ENCODE assay signal across 1 cellular context in the genomic region with DNA sequence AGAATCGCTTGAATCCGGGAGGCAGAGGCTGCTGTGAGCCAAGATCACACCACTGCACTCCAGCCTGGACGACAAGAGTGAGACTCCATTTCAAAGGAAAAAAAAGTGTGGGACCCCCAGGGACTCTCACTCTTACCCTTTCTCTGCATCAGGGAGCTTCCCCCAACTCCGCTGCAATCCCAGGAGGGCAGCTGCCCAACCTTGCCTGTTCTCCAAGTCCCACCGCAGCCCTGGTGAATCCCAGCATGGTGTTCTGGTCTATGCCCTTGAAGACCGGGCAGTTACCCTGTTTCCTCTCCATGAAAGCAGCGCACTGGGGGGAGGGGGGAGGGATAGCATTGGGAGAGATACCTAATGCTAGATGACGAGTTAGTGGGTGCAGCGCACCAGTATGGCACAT.
TF ChIP-seq lines count a peak whose summit lies in the region.

No MANE protein-coding gene starts in this region.

TF ChIP-seq in WTC11, 78 proteins besides CTCF, POLR2A, EP300 and RAD21:
- TF ChIP-seq, protein P1, sequence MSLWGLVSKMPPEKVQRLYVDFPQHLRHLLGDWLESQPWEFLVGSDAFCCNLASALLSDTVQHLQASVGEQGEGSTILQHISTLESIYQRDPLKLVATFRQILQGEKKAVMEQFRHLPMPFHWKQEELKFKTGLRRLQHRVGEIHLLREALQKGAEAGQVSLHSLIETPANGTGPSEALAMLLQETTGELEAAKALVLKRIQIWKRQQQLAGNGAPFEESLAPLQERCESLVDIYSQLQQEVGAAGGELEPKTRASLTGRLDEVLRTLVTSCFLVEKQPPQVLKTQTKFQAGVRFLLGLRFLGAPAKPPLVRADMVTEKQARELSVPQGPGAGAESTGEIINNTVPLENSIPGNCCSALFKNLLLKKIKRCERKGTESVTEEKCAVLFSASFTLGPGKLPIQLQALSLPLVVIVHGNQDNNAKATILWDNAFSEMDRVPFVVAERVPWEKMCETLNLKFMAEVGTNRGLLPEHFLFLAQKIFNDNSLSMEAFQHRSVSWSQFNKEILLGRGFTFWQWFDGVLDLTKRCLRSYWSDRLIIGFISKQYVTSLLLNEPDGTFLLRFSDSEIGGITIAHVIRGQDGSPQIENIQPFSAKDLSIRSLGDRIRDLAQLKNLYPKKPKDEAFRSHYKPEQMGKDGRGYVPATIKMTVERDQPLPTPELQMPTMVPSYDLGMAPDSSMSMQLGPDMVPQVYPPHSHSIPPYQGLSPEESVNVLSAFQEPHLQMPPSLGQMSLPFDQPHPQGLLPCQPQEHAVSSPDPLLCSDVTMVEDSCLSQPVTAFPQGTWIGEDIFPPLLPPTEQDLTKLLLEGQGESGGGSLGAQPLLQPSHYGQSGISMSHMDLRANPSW (CRISPR knock-in tag; conservative IDR thresholded peaks at IDR 0.05; ENCODE audit: low read depth) = no peak
- no peak for TF ChIP-seq ZNF671 (CRISPR knock-in tag; IDR thresholded peaks at IDR 0.05)
- TF ChIP-seq, protein P2, sequence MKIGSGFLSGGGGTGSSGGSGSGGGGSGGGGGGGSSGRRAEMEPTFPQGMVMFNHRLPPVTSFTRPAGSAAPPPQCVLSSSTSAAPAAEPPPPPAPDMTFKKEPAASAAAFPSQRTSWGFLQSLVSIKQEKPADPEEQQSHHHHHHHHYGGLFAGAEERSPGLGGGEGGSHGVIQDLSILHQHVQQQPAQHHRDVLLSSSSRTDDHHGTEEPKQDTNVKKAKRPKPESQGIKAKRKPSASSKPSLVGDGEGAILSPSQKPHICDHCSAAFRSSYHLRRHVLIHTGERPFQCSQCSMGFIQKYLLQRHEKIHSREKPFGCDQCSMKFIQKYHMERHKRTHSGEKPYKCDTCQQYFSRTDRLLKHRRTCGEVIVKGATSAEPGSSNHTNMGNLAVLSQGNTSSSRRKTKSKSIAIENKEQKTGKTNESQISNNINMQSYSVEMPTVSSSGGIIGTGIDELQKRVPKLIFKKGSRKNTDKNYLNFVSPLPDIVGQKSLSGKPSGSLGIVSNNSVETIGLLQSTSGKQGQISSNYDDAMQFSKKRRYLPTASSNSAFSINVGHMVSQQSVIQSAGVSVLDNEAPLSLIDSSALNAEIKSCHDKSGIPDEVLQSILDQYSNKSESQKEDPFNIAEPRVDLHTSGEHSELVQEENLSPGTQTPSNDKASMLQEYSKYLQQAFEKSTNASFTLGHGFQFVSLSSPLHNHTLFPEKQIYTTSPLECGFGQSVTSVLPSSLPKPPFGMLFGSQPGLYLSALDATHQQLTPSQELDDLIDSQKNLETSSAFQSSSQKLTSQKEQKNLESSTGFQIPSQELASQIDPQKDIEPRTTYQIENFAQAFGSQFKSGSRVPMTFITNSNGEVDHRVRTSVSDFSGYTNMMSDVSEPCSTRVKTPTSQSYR (CRISPR knock-in tag; IDR thresholded peaks at IDR 0.05) = peak; percentile 20; the same call in 1 of the 2 replicates
- TF ChIP-seq, protein P3, sequence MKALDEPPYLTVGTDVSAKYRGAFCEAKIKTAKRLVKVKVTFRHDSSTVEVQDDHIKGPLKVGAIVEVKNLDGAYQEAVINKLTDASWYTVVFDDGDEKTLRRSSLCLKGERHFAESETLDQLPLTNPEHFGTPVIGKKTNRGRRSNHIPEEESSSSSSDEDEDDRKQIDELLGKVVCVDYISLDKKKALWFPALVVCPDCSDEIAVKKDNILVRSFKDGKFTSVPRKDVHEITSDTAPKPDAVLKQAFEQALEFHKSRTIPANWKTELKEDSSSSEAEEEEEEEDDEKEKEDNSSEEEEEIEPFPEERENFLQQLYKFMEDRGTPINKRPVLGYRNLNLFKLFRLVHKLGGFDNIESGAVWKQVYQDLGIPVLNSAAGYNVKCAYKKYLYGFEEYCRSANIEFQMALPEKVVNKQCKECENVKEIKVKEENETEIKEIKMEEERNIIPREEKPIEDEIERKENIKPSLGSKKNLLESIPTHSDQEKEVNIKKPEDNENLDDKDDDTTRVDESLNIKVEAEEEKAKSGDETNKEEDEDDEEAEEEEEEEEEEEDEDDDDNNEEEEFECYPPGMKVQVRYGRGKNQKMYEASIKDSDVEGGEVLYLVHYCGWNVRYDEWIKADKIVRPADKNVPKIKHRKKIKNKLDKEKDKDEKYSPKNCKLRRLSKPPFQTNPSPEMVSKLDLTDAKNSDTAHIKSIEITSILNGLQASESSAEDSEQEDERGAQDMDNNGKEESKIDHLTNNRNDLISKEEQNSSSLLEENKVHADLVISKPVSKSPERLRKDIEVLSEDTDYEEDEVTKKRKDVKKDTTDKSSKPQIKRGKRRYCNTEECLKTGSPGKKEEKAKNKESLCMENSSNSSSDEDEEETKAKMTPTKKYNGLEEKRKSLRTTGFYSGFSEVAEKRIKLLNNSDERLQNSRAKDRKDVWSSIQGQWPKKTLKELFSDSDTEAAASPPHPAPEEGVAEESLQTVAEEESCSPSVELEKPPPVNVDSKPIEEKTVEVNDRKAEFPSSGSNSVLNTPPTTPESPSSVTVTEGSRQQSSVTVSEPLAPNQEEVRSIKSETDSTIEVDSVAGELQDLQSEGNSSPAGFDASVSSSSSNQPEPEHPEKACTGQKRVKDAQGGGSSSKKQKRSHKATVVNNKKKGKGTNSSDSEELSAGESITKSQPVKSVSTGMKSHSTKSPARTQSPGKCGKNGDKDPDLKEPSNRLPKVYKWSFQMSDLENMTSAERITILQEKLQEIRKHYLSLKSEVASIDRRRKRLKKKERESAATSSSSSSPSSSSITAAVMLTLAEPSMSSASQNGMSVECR (CRISPR knock-in tag; IDR thresholded peaks at IDR 0.05; ENCODE audit: borderline replicate concordance) = no peak
- no peak for TF ChIP-seq ZNF263 (CRISPR knock-in tag; IDR thresholded peaks at IDR 0.05; ENCODE audit: low read depth)
- TF ChIP-seq ZNF423 (CRISPR knock-in tag; IDR thresholded peaks at IDR 0.05) = peak; percentile 9; the same call in 1 of the 2 replicates
- 0 out of 2 replicates have a peak, but pooled peaks have one; percentile 4 for TF ChIP-seq EMX1 (CRISPR knock-in tag; IDR thresholded peaks at IDR 0.05)
- no peak for TF ChIP-seq ATF1 (CRISPR knock-in tag; IDR thresholded peaks at IDR 0.05)
- TF ChIP-seq JAZF1 (CRISPR knock-in tag; IDR thresholded peaks at IDR 0.05) = no peak
- TF ChIP-seq MYBL2 (CRISPR knock-in tag; IDR thresholded peaks at IDR 0.05) = no peak
